ENCODE assay signal across 21 cellular contexts in the genomic region with DNA sequence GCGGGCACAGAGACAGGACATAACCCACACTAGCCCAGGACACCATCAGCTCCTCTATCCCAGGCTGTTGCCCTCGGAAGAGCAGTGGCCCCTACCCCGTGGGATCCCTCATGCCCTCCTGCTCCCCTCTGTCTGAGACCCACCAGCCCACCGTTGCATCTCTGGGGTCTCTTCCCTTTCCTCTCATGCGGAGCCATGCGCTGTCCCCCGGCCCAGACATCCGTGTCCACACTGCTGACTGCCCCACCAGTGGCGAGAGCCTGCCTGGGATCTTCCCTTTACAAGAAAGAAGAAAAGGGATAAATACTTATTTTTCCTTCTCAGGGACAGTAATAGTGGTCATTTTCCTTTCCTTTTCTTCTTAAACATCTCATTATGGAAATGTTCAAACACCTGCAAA.
"Had no signal": no experiment of that assay in that cellular context is flagged by ENCODE, and none has a peak within 500 bp of the region (broad histone marks: within the 10 kb centered on the region; RNA-seq: fewer than 3 reads in every experiment).

No MANE protein-coding gene starts in this region.

- H3K27ac ChIP-seq: breast epithelium, left lung, ovary, psoas muscle, upper lobe of left lung, WERI-Rb-1 had no signal

- H3K9me3 ChIP-seq: breast epithelium, left lung, ovary, psoas muscle, upper lobe of left lung had no signal

- ATAC-seq: activated CD4-positive, CD25-positive, alpha-beta regulatory T cell treated with anti-CD3 and anti-CD28 coated beads, Interleukin-2, amount 50 U/mL, for 24 hours; left lung; psoas muscle had no signal

- H3K36me3 ChIP-seq: breast epithelium, left lung, ovary, upper lobe of left lung, WERI-Rb-1 had no signal

- H3K4me3 ChIP-seq: breast epithelium, left lung, ovary, psoas muscle, upper lobe of left lung had no signal

- DNase-seq: activated CD4-positive, alpha-beta memory T cell treated with anti-CD3 and anti-CD28 coated beads for 36 hours; activated CD4-positive, alpha-beta T cell treated with anti-CD3 and anti-CD28 coated beads, Interleukin-2, amount 10 ng/mL, durations not matched to agents 24 days and 14 days; activated CD8-positive, alpha-beta memory T cell treated with anti-CD3 and anti-CD28 coated beads, Interleukin-2, amount 50 U/mL, for 4 hours; activated gamma-delta T cell; activated naive CD4-positive, alpha-beta T cell treated with anti-CD3 and anti-CD28 coated beads, Interleukin-2, amount 50 U/mL, for 16 hours; activated T-cell treated with anti-CD3 and anti-CD28 coated beads, Interleukin-2, amount 50 U/mL, for 24 hours; central memory CD4-positive, alpha-beta T cell; dermis blood vessel endothelial cell; effector CD4-positive, alpha-beta T cell; kidney glomerular epithelial cell; psoas muscle; stimulated activated CD4-positive, alpha-beta T cell treated with anti-CD3 and anti-CD28 coated beads, Interleukin-2, amount 100 ng/mL, for 48 hours; substantia nigra; SW 1271; T1000; WERI-Rb-1 had no signal

- H3K27me3 ChIP-seq: breast epithelium, ovary, upper lobe of left lung had no signal

- H3K4me1 ChIP-seq: breast epithelium, left lung, psoas muscle, upper lobe of left lung had no signal
